ENCODE assay signal across 1 cellular context in the genomic region with DNA sequence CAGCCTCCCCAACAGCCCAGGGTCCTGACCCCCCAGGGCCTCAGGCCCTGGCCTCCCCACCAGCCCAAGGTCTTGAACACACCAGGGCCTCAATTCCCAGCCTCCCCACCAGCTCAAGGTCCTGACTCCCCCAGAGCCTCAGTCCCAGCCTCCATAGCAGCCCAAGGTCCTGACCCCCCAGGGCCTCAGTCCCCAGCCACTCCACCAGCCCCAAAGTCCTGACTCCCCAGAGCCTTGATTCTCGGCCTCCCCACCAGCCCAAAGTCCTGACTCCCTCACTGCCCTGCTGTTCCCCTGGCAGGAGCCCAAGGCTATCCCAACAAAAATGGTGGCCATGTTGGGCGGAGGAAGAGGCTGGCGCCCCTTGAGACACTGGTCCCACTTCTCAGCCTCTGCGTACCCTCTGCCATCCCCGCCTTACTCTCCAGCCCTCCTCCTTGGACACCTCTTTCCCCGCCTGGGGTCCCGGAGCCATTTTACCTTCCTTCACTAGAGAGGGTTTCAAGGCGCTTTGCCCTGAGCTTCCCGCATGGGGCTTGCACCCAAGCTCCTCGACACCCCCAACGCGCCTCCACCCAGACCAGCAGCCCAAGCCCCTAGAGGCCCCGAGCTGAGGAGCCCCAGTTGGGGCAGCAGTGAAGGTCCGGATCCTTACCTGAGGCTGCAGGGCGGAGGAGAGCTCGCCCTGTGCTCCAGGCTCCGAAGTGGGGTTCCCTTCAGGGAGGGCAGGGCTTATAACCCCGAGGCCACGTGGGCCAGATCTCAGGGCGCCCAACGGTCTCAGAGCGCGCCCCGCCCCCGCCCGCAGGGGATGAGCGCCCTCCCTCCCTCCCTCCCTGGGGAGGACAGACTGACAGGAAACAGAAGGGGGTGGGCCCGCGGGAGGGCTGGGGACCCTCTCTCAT.
TF ChIP-seq lines count a peak whose summit lies in the region.

No MANE protein-coding gene starts in this region.

TF ChIP-seq in K562, 482 proteins besides CTCF, POLR2A, EP300 and RAD21 (continued from another document and continues in another):
- TF ChIP-seq, protein P1, sequence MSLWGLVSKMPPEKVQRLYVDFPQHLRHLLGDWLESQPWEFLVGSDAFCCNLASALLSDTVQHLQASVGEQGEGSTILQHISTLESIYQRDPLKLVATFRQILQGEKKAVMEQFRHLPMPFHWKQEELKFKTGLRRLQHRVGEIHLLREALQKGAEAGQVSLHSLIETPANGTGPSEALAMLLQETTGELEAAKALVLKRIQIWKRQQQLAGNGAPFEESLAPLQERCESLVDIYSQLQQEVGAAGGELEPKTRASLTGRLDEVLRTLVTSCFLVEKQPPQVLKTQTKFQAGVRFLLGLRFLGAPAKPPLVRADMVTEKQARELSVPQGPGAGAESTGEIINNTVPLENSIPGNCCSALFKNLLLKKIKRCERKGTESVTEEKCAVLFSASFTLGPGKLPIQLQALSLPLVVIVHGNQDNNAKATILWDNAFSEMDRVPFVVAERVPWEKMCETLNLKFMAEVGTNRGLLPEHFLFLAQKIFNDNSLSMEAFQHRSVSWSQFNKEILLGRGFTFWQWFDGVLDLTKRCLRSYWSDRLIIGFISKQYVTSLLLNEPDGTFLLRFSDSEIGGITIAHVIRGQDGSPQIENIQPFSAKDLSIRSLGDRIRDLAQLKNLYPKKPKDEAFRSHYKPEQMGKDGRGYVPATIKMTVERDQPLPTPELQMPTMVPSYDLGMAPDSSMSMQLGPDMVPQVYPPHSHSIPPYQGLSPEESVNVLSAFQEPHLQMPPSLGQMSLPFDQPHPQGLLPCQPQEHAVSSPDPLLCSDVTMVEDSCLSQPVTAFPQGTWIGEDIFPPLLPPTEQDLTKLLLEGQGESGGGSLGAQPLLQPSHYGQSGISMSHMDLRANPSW (CRISPR knock-in tag; IDR thresholded peaks at IDR 0.05): peak; percentile 49; the same call in 1 of the 2 replicates
- TF ChIP-seq, protein P2, sequence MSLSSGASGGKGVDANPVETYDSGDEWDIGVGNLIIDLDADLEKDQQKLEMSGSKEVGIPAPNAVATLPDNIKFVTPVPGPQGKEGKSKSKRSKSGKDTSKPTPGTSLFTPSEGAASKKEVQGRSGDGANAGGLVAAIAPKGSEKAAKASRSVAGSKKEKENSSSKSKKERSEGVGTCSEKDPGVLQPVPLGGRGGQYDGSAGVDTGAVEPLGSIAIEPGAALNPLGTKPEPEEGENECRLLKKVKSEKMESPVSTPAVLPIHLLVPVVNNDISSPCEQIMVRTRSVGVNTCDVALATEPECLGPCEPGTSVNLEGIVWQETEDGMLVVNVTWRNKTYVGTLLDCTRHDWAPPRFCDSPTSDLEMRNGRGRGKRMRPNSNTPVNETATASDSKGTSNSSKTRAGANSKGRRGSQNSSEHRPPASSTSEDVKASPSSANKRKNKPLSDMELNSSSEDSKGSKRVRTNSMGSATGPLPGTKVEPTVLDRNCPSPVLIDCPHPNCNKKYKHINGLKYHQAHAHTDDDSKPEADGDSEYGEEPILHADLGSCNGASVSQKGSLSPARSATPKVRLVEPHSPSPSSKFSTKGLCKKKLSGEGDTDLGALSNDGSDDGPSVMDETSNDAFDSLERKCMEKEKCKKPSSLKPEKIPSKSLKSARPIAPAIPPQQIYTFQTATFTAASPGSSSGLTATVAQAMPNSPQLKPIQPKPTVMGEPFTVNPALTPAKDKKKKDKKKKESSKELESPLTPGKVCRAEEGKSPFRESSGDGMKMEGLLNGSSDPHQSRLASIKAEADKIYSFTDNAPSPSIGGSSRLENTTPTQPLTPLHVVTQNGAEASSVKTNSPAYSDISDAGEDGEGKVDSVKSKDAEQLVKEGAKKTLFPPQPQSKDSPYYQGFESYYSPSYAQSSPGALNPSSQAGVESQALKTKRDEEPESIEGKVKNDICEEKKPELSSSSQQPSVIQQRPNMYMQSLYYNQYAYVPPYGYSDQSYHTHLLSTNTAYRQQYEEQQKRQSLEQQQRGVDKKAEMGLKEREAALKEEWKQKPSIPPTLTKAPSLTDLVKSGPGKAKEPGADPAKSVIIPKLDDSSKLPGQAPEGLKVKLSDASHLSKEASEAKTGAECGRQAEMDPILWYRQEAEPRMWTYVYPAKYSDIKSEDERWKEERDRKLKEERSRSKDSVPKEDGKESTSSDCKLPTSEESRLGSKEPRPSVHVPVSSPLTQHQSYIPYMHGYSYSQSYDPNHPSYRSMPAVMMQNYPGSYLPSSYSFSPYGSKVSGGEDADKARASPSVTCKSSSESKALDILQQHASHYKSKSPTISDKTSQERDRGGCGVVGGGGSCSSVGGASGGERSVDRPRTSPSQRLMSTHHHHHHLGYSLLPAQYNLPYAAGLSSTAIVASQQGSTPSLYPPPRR (CRISPR knock-in tag; IDR thresholded peaks at IDR 0.05; ENCODE audit: borderline replicate concordance): no peak; the same call in 1 of the 2 replicates
- TF ChIP-seq XRCC3 (IDR thresholded peaks at IDR 0.05) (no peak; the same call in 1 of the 2 replicates), MEF2D (tag; conservative IDR thresholded peaks at IDR 0.05; ENCODE audit: low read depth) (no peak), MBD2 (IDR thresholded peaks at IDR 0.05; ENCODE audit: borderline replicate concordance, low read depth) (peak; percentile 92), ZNF165 (CRISPR knock-in tag; IDR thresholded peaks at IDR 0.05; ENCODE audit: borderline replicate concordance) (no peak), MAFF (IDR thresholded peaks at IDR 0.05; ENCODE audit: low read length) (no peak), SIN3B (IDR thresholded peaks at IDR 0.05; ENCODE audit: low read depth) (peak; percentile 61; the same call in 1 of the 2 replicates), PPARD (CRISPR knock-in tag; IDR thresholded peaks at IDR 0.05) (no peak), ZKSCAN1 (IDR thresholded peaks at IDR 0.05; ENCODE audit: low read depth, low read length) (peak; percentile 48; the same call in 1 of the 2 replicates), ZNF76 (CRISPR knock-in tag; IDR thresholded peaks at IDR 0.05; ENCODE audit: borderline replicate concordance) (peak; percentile 36; the same call in 1 of the 2 replicates), ZNF224 (CRISPR knock-in tag; IDR thresholded peaks at IDR 0.05) (0 out of 2 replicates have a peak, but pooled peaks have one; percentile 72), TBL1XR1 (IDR thresholded peaks at IDR 0.05; ENCODE audit: low read length in 2 of 2) (no peak; a peak in 1 of 4 replicates), HDGF (IDR thresholded peaks at IDR 0.05) (0 out of 2 replicates have a peak, but pooled peaks have one; percentile 39), TAF1 (IDR thresholded peaks at IDR 0.05; ENCODE audit: control insufficient read depth, extremely low read depth, insufficient read depth, low read length, severe bottlenecking) (peak; percentile 99), ZNF586 (CRISPR knock-in tag; conservative IDR thresholded peaks at IDR 0.05) (no peak; the same call in none of the 2 replicates), ZNF232 (CRISPR knock-in tag; IDR thresholded peaks at IDR 0.05) (peak; percentile 90)
- TF ChIP-seq, protein P3, sequence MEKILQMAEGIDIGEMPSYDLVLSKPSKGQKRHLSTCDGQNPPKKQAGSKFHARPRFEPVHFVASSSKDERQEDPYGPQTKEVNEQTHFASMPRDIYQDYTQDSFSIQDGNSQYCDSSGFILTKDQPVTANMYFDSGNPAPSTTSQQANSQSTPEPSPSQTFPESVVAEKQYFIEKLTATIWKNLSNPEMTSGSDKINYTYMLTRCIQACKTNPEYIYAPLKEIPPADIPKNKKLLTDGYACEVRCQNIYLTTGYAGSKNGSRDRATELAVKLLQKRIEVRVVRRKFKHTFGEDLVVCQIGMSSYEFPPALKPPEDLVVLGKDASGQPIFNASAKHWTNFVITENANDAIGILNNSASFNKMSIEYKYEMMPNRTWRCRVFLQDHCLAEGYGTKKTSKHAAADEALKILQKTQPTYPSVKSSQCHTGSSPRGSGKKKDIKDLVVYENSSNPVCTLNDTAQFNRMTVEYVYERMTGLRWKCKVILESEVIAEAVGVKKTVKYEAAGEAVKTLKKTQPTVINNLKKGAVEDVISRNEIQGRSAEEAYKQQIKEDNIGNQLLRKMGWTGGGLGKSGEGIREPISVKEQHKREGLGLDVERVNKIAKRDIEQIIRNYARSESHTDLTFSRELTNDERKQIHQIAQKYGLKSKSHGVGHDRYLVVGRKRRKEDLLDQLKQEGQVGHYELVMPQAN (IDR thresholded peaks at IDR 0.05; ENCODE audit: borderline replicate concordance): peak; percentile 78; the same call in 1 of the 2 replicates
- TF ChIP-seq, protein P4, sequence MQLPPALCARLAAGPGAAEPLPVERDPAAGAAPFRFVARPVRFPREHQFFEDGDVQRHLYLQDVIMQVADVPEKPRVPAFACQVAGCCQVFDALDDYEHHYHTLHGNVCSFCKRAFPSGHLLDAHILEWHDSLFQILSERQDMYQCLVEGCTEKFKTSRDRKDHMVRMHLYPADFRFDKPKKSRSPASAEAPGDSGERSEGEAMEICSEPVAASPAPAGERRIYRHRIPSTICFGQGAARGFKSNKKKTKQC (CRISPR knock-in tag; IDR thresholded peaks at IDR 0.05): peak; percentile 53; the same call in 1 of the 2 replicates
- TF ChIP-seq, protein P5, sequence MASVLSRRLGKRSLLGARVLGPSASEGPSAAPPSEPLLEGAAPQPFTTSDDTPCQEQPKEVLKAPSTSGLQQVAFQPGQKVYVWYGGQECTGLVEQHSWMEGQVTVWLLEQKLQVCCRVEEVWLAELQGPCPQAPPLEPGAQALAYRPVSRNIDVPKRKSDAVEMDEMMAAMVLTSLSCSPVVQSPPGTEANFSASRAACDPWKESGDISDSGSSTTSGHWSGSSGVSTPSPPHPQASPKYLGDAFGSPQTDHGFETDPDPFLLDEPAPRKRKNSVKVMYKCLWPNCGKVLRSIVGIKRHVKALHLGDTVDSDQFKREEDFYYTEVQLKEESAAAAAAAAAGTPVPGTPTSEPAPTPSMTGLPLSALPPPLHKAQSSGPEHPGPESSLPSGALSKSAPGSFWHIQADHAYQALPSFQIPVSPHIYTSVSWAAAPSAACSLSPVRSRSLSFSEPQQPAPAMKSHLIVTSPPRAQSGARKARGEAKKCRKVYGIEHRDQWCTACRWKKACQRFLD (CRISPR knock-in tag; IDR thresholded peaks at IDR 0.05): peak; percentile 17; the same call in 1 of the 2 replicates
- TF ChIP-seq, protein P6, sequence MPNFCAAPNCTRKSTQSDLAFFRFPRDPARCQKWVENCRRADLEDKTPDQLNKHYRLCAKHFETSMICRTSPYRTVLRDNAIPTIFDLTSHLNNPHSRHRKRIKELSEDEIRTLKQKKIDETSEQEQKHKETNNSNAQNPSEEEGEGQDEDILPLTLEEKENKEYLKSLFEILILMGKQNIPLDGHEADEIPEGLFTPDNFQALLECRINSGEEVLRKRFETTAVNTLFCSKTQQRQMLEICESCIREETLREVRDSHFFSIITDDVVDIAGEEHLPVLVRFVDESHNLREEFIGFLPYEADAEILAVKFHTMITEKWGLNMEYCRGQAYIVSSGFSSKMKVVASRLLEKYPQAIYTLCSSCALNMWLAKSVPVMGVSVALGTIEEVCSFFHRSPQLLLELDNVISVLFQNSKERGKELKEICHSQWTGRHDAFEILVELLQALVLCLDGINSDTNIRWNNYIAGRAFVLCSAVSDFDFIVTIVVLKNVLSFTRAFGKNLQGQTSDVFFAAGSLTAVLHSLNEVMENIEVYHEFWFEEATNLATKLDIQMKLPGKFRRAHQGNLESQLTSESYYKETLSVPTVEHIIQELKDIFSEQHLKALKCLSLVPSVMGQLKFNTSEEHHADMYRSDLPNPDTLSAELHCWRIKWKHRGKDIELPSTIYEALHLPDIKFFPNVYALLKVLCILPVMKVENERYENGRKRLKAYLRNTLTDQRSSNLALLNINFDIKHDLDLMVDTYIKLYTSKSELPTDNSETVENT (CRISPR knock-in tag; IDR thresholded peaks at IDR 0.05): peak; percentile 93
- TF ChIP-seq, protein P7, sequence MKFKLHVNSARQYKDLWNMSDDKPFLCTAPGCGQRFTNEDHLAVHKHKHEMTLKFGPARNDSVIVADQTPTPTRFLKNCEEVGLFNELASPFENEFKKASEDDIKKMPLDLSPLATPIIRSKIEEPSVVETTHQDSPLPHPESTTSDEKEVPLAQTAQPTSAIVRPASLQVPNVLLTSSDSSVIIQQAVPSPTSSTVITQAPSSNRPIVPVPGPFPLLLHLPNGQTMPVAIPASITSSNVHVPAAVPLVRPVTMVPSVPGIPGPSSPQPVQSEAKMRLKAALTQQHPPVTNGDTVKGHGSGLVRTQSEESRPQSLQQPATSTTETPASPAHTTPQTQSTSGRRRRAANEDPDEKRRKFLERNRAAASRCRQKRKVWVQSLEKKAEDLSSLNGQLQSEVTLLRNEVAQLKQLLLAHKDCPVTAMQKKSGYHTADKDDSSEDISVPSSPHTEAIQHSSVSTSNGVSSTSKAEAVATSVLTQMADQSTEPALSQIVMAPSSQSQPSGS (CRISPR knock-in tag; IDR thresholded peaks at IDR 0.05): no peak
- TF ChIP-seq, protein P8, sequence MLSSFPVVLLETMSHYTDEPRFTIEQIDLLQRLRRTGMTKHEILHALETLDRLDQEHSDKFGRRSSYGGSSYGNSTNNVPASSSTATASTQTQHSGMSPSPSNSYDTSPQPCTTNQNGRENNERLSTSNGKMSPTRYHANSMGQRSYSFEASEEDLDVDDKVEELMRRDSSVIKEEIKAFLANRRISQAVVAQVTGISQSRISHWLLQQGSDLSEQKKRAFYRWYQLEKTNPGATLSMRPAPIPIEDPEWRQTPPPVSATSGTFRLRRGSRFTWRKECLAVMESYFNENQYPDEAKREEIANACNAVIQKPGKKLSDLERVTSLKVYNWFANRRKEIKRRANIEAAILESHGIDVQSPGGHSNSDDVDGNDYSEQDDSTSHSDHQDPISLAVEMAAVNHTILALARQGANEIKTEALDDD (IDR thresholded peaks at IDR 0.05): no peak
- TF ChIP-seq, protein P9, sequence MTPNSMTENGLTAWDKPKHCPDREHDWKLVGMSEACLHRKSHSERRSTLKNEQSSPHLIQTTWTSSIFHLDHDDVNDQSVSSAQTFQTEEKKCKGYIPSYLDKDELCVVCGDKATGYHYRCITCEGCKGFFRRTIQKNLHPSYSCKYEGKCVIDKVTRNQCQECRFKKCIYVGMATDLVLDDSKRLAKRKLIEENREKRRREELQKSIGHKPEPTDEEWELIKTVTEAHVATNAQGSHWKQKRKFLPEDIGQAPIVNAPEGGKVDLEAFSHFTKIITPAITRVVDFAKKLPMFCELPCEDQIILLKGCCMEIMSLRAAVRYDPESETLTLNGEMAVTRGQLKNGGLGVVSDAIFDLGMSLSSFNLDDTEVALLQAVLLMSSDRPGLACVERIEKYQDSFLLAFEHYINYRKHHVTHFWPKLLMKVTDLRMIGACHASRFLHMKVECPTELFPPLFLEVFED (CRISPR knock-in tag; conservative IDR thresholded peaks at IDR 0.05): no peak
- TF ChIP-seq, protein P10, sequence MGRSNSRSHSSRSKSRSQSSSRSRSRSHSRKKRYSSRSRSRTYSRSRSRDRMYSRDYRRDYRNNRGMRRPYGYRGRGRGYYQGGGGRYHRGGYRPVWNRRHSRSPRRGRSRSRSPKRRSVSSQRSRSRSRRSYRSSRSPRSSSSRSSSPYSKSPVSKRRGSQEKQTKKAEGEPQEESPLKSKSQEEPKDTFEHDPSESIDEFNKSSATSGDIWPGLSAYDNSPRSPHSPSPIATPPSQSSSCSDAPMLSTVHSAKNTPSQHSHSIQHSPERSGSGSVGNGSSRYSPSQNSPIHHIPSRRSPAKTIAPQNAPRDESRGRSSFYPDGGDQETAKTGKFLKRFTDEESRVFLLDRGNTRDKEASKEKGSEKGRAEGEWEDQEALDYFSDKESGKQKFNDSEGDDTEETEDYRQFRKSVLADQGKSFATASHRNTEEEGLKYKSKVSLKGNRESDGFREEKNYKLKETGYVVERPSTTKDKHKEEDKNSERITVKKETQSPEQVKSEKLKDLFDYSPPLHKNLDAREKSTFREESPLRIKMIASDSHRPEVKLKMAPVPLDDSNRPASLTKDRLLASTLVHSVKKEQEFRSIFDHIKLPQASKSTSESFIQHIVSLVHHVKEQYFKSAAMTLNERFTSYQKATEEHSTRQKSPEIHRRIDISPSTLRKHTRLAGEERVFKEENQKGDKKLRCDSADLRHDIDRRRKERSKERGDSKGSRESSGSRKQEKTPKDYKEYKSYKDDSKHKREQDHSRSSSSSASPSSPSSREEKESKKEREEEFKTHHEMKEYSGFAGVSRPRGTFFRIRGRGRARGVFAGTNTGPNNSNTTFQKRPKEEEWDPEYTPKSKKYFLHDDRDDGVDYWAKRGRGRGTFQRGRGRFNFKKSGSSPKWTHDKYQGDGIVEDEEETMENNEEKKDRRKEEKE (IDR thresholded peaks at IDR 0.05; ENCODE audit: borderline replicate concordance in 1 of 2, control insufficient read depth in 1 of 2, low read depth in 2 of 2, low read length in 1 of 2): no peak
